ENCODE assay signal across 9 cellular contexts in the genomic region with DNA sequence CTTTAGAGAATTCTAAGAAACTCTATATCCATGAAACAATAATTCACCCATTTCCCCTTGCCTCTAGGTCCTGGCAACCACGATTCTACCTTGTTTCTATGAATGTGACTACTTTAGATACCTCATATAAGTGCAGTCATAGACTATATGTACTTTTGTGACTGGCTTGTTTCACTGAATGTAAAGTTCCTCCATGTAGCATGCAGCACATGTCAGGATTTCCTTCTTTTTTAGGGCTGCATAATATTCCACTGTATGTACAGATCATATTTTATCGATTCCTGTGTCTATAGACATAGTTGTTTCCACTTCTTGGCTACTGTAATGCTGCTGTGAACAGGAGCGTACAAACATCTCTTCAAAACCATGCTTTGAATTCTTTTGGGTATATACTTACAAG.
"Had no signal": no experiment of that assay in that cellular context is flagged by ENCODE, and none has a peak within 500 bp of the region (broad histone marks: within the 10 kb centered on the region; RNA-seq: fewer than 3 reads in every experiment).

No MANE protein-coding gene starts in this region.

- H3K9ac ChIP-seq: GM23248 had no signal

- DNase-seq: GM23248, GOT3, H7, KG1 had no signal

- H3K4me1 ChIP-seq: HAP-1 had no signal

- H3K27ac Mint-ChIP-seq: IgD-negative memory B cell had no signal

- FAIRE-seq: HepG2 had no signal

- ATAC-seq: HCT116, HepG2 had no signal

- H3K27me3 Mint-ChIP-seq: IgD-negative memory B cell had no signal

- H3K4me3 ChIP-seq: GM23248, HAP-1 had no signal

- H3K4me3 Mint-ChIP-seq: IgD-negative memory B cell had no signal

- H2AFZ ChIP-seq: GM23248 had no signal

- H3K27ac ChIP-seq: GM23248, HL-60 had no signal

- H3K9me3 ChIP-seq: HAP-1 had no signal
